Comparison of ENCODE assay signal across 16 cellular contexts in the genomic region with DNA sequence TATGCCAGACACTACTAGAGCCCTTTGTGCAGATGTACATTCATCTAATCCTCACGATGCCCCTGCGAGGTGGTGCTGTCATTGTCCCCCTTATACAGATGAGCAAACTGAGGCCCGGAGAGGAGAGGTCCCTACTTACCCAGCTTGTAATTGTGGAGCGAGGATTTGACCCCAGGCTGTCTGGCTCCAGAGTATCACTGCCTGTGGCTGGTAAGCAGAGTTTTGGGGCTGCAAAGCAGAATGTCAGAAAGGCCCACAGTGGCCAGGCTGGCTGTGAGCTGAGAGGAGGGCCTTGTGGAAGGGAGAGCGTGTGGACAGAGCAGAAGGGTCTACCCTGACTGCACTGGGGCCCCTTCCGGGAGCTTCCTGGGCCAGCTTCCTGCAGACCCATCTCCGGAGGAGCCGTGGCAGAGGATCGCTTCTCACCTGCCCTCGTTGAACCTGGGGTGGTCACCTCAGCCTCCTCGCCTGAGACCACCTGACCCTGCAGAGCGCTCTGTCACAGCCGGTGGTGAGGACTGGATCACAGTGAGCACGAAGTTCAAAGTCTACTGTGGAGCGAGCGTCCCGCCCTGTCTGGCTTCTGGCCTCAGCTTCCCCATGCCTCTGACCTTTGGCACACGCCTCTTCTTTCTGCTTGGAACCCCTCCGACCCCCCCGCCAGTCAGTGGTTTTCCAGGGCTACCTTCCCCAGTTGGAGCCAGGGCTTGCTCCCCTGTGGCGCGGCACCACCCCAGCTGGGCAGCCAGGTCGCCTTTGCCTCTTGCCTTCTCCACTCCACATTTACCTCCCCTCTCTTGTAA. TPM values are rescaled to one million over a fixed set of nuclear protein-coding genes. Genes with fewer than 3 reads are reported as not detected.
DNase-seq lines count a peak whose midpoint lies in the region; ATAC-seq, FAIRE-seq and TF ChIP-seq lines count a peak whose summit lies in the region.
"Had no signal": no experiment of that assay in that cellular context is flagged by ENCODE, and none has a peak within 500 bp of the region (broad histone marks: within the 10 kb centered on the region; RNA-seq: fewer than 3 reads in every experiment).

No MANE protein-coding gene starts in this region.

- peaks cover 98% of the 10 kb centered on the region for H4K20me1 ChIP-seq in astrocyte (ENCODE audit: insufficient read depth, low read length)

- H3K9ac ChIP-seq in astrocyte (ENCODE audit: low read length), result no peak overlapping the region
- H3K9ac ChIP-seq: KMS-11 had no signal

- peak in 1 of 2 donors; percentile 37 for ATAC-seq in lower lobe of right lung
- ATAC-seq in stimulated activated effector memory CD8-positive, alpha-beta T cell treated with anti-CD3 and anti-CD28 coated beads, Interleukin-12 subunit alpha, Interleukin-12 subunit beta, amount 100 ng/mL, for 72 hours, result no peak

- H3K4me3 Mint-ChIP-seq in T-helper 2 cell treated with Interferon-gamma antibody and Interleukin-4, amounts not matched to agents 5 μg/mL and 100 μg/mL, for 36 hours, result no peak overlapping the region
- no peak overlapping the region for H3K4me3 Mint-ChIP-seq in astrocyte (ENCODE audit: unreplicated experiment)
- no peak overlapping the region for H3K4me3 Mint-ChIP-seq in stimulated activated effector memory CD8-positive, alpha-beta T cell treated with anti-CD3 and anti-CD28 coated beads, Interleukin-12 subunit alpha, Interleukin-12 subunit beta, amount 100 ng/mL, for 72 hours
- H3K4me3 Mint-ChIP-seq: natural killer cell treated with Interleukin-12 subunit alpha and Interleukin-12 subunit beta and Interleukin-15 and Interleukin-18, amount 100 ng/mL, for 72 hours had no signal

- intact Hi-C loops in lower lobe of right lung (cut with DNase I), result no loop called here

- no peaks in the 10 kb centered on the region for H3K27me3 ChIP-seq in astrocyte (ENCODE audit: insufficient read depth, low read length)
- no peaks in the 10 kb centered on the region for H3K27me3 ChIP-seq in lower lobe of right lung (ENCODE audit: low read depth)

- peaks cover 100% of the 10 kb centered on the region for H3K79me2 ChIP-seq in astrocyte (ENCODE audit: insufficient read depth, low read length)

- no peak for TF ChIP-seq CTCF in astrocyte (IDR thresholded peaks at IDR 0.05; ENCODE audit: insufficient read depth, low read depth, low read length)
- no peak for TF ChIP-seq CTCF in lower lobe of right lung (IDR thresholded peaks at IDR 0.05)

- no peaks in the 10 kb centered on the region for H3K27me3 Mint-ChIP-seq in T-helper 2 cell treated with Interferon-gamma antibody and Interleukin-4, amounts not matched to agents 5 μg/mL and 100 μg/mL, for 36 hours (ENCODE audit: low read depth)
- no peaks in the 10 kb centered on the region for H3K27me3 Mint-ChIP-seq in astrocyte (ENCODE audit: low read depth, unreplicated experiment)
- H3K27me3 Mint-ChIP-seq: natural killer cell treated with Interleukin-12 subunit alpha and Interleukin-12 subunit beta and Interleukin-15 and Interleukin-18, amount 100 ng/mL, for 72 hours had no signal

- H3K27ac Mint-ChIP-seq in T-helper 2 cell treated with Interferon-gamma antibody and Interleukin-4, amounts not matched to agents 5 μg/mL and 100 μg/mL, for 36 hours, result peak overlapping the region; percentile 17
- H3K27ac Mint-ChIP-seq in astrocyte (ENCODE audit: unreplicated experiment), result peak overlapping the region; percentile 41
- H3K27ac Mint-ChIP-seq in stimulated activated effector memory CD8-positive, alpha-beta T cell treated with anti-CD3 and anti-CD28 coated beads, Interleukin-12 subunit alpha, Interleukin-12 subunit beta, amount 100 ng/mL, for 72 hours, result peak overlapping the region; percentile 68

- H3K4me1 Mint-ChIP-seq in T-helper 2 cell treated with Interferon-gamma antibody and Interleukin-4, amounts not matched to agents 5 μg/mL and 100 μg/mL, for 36 hours (ENCODE audit: low read depth), result peaks cover 48% of the 10 kb centered on the region
- H3K4me1 Mint-ChIP-seq in astrocyte (ENCODE audit: low read depth, unreplicated experiment), result peaks cover 36% of the 10 kb centered on the region
- H3K4me1 Mint-ChIP-seq in stimulated activated effector memory CD8-positive, alpha-beta T cell treated with anti-CD3 and anti-CD28 coated beads, Interleukin-12 subunit alpha, Interleukin-12 subunit beta, amount 100 ng/mL, for 72 hours, result peaks cover 91% of the 10 kb centered on the region

- no peak overlapping the region for H3K27ac ChIP-seq in astrocyte (ENCODE audit: low read depth, low read length)
- H3K27ac ChIP-seq in lower lobe of right lung, result peak overlapping the region; percentile 41
- H3K27ac ChIP-seq: 22Rv1, KMS-11, thoracic aorta had no signal

- DNase-seq in T-helper 2 cell treated with Interferon-gamma antibody and Interleukin-4, amounts not matched to agents 5 μg/mL and 100 μg/mL, for 36 hours (ENCODE audit: low spot score), result no peak
- DNase-seq in T-helper 2 cell, result no peak
- no peak for DNase-seq in astrocyte (ENCODE audit: low read depth)
- DNase-seq in lower lobe of right lung, result peak; percentile 66
- no peak for DNase-seq in stimulated activated effector memory CD8-positive, alpha-beta T cell treated with anti-CD3 and anti-CD28 coated beads, Interleukin-12 subunit alpha, Interleukin-12 subunit beta, amount 100 ng/mL, for 72 hours (ENCODE audit: low spot score in 2 of 2)
- DNase-seq in 8988T, result no peak
- DNase-seq in stimulated activated naive CD4-positive, alpha-beta T cell treated with Interleukin-2 at 50 U/mL for 16 hours (lab: John Stamatoyannopoulos, UW), result no peak
- no peak for DNase-seq in SHP77 treated with DMSO at 0.1 percent for 48 hours (lab: John Stamatoyannopoulos, UW)
- DNase-seq: NCI-H146, NCI-H526 treated with DMSO at 0.1 percent for 48 hours had no signal

- H3K9me3 Mint-ChIP-seq in T-helper 2 cell treated with Interferon-gamma antibody and Interleukin-4, amounts not matched to agents 5 μg/mL and 100 μg/mL, for 36 hours, result no peaks in the 10 kb centered on the region
- no peaks in the 10 kb centered on the region for H3K9me3 Mint-ChIP-seq in astrocyte (ENCODE audit: unreplicated experiment)
- no peaks in the 10 kb centered on the region for H3K9me3 Mint-ChIP-seq in stimulated activated effector memory CD8-positive, alpha-beta T cell treated with anti-CD3 and anti-CD28 coated beads, Interleukin-12 subunit alpha, Interleukin-12 subunit beta, amount 100 ng/mL, for 72 hours
- H3K9me3 Mint-ChIP-seq: natural killer cell treated with Interleukin-12 subunit alpha and Interleukin-12 subunit beta and Interleukin-15 and Interleukin-18, amount 100 ng/mL, for 72 hours had no signal

- no peaks in the 10 kb centered on the region for H3K36me3 ChIP-seq in astrocyte (ENCODE audit: insufficient read depth, low read length)
- H3K36me3 ChIP-seq in lower lobe of right lung, result peaks cover 13% of the 10 kb centered on the region
- H3K36me3 ChIP-seq: thoracic aorta had no signal

- no peak overlapping the region for H3K4me3 ChIP-seq in astrocyte (ENCODE audit: insufficient read depth, low read depth, low read length)
- H3K4me3 ChIP-seq in lower lobe of right lung, result no peak overlapping the region
- H3K4me3 ChIP-seq: coronary artery, skin epidermis, thoracic aorta had no signal

- H3K36me3 Mint-ChIP-seq in T-helper 2 cell treated with Interferon-gamma antibody and Interleukin-4, amounts not matched to agents 5 μg/mL and 100 μg/mL, for 36 hours (ENCODE audit: low read depth), result peaks cover 17% of the 10 kb centered on the region
- H3K36me3 Mint-ChIP-seq in astrocyte (ENCODE audit: low read depth, unreplicated experiment), result peaks cover 18% of the 10 kb centered on the region
- peaks cover 11% of the 10 kb centered on the region for H3K36me3 Mint-ChIP-seq in stimulated activated effector memory CD8-positive, alpha-beta T cell treated with anti-CD3 and anti-CD28 coated beads, Interleukin-12 subunit alpha, Interleukin-12 subunit beta, amount 100 ng/mL, for 72 hours
- H3K36me3 Mint-ChIP-seq: natural killer cell treated with Interleukin-12 subunit alpha and Interleukin-12 subunit beta and Interleukin-15 and Interleukin-18, amount 100 ng/mL, for 72 hours had no signal

- H3K4me1 ChIP-seq in astrocyte (ENCODE audit: insufficient read depth, low read length) (peaks cover 20% of the 10 kb centered on the region), lower lobe of right lung (peaks cover 69% of the 10 kb centered on the region)

- FAIRE-seq in astrocyte (lab: Jason Lieb, UNC), result no peak

- no peak overlapping the region for H2AFZ ChIP-seq in astrocyte (ENCODE audit: low read depth, low read length)

- no peak overlapping the region for H3K4me2 ChIP-seq in astrocyte (ENCODE audit: low read length)
- H3K4me2 ChIP-seq: KMS-11 had no signal

- no peaks in the 10 kb centered on the region for H3K9me3 ChIP-seq in astrocyte (ENCODE audit: insufficient read depth, low read depth, low read length)
- H3K9me3 ChIP-seq in lower lobe of right lung, result no peaks in the 10 kb centered on the region
- H3K9me3 ChIP-seq: thoracic aorta had no signal

RNA-seq across cellular contexts. Expression of gene CMIP, which starts 12.1 kb away (rescaled TPM):
- total RNA-seq in astrocyte, result 64.5 and 71.5 TPM in 2 replicates
- 77.4 TPM for total RNA-seq in lower lobe of right lung

Comparison
In these comparisons a context has a peak if more than half of its experiments do, and no peak if none do; other contexts are left out.
1. H3K27ac Mint-ChIP-seq: peak in every context shown above with its lines; median percentile 68 in stimulated activated effector memory CD8-positive, alpha-beta T cell treated with anti-CD3 and anti-CD28 coated beads, Interleukin-12 subunit alpha, Interleukin-12 subunit beta, amount 100 ng/mL, for 72 hours; 41 in astrocyte; 17 in T-helper 2 cell treated with Interferon-gamma antibody and Interleukin-4, amounts not matched to agents 5 μg/mL and 100 μg/mL, for 36 hours.